In the genomic region with DNA sequence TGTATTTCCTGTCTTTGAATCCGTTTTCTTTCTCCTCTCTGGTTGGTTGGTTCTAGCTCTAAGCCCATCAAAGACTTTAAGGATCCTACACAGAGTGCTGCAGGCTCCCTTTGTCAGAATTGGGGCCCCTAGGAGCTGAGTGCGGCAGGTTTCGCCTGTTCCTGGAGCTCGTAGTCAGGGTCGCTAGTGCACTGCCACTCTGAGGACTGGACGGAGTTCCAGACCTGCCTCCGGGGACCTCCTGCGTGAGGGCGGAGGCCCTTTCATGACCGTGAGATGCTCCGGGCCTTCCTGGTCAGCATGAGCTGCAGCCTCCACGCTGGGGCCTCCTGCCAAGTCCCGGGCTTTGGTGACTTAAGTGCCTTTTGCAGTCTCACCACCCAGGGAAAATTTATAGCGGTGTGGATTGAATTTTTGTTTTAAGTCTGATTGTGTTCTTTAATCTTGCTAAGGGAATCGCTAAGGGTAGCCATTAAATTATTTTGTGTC, we compare ENCODE assay signal across 9 cellular contexts. TPM values are rescaled to one million over a fixed set of nuclear protein-coding genes. Genes with fewer than 3 reads are reported as not detected.
DNase-seq lines count a peak whose midpoint lies in the region; ATAC-seq and TF ChIP-seq lines count a peak whose summit lies in the region.
"Had no signal": no experiment of that assay in that cellular context is flagged by ENCODE, and none has a peak within 500 bp of the region (broad histone marks: within the 10 kb centered on the region; RNA-seq: fewer than 3 reads in every experiment).

No MANE protein-coding gene starts in this region.

- no peaks in the 10 kb centered on the region for H3K36me3 Mint-ChIP-seq in GM23338 (ENCODE audit: low read depth)
- no peaks in the 10 kb centered on the region for H3K36me3 Mint-ChIP-seq in activated T-helper 2 cell treated with anti-CD3 and anti-CD28 coated beads, Interferon-gamma antibody, Interleukin-2, Interleukin-4, amounts not matched to agents 10 μg/mL and 5 μg/mL and 100 μg/mL, durations not matched to agents 14 hours and 24 hours and 36 hours (ENCODE audit: low read depth)

- no peak overlapping the region for H3K27ac Mint-ChIP-seq in GM23338
- H3K27ac Mint-ChIP-seq in activated T-helper 2 cell treated with anti-CD3 and anti-CD28 coated beads, Interferon-gamma antibody, Interleukin-2, Interleukin-4, amounts not matched to agents 10 μg/mL and 5 μg/mL and 100 μg/mL, durations not matched to agents 14 hours and 24 hours and 36 hours, result no peak overlapping the region

- peak overlapping the region; percentile 82 for H3K4me3 Mint-ChIP-seq in GM23338
- H3K4me3 Mint-ChIP-seq in activated T-helper 2 cell treated with anti-CD3 and anti-CD28 coated beads, Interferon-gamma antibody, Interleukin-2, Interleukin-4, amounts not matched to agents 10 μg/mL and 5 μg/mL and 100 μg/mL, durations not matched to agents 14 hours and 24 hours and 36 hours (ENCODE audit: low read depth), result peak overlapping the region; percentile 77

- H3F3A ChIP-seq in GM23338 (replicated peaks; ENCODE audit: low read depth), result 0 out of 2 replicates have a peak, but pooled peaks cover 9% of the 10 kb centered on the region

- no peaks in the 10 kb centered on the region for H4K20me1 ChIP-seq in GM23338 (replicated peaks; ENCODE audit: insufficient read depth)

- H3K4me3 ChIP-seq in GM23338 (peak overlapping the region; percentile 74), right atrium auricular region (peak overlapping the region; percentile 24 to 48), skeletal muscle satellite cell (ENCODE audit: low read length) (peak overlapping the region; percentile 68)

- 0 out of 2 replicates have a peak, but pooled peaks cover 7% of the 10 kb centered on the region for H3K4me1 ChIP-seq in GM23338 (ENCODE audit: insufficient read depth)
- peaks cover 0 to 9% of the 10 kb centered on the region in 2 donors for H3K4me1 ChIP-seq in right atrium auricular region
- peaks cover 7% of the 10 kb centered on the region for H3K4me1 ChIP-seq in skeletal muscle satellite cell (ENCODE audit: control insufficient read depth, insufficient read depth, low read length)

- H3K27me3 Mint-ChIP-seq in GM23338 (ENCODE audit: insufficient read depth, low read depth, poor library complexity), result peaks cover 30% of the 10 kb centered on the region
- H3K27me3 Mint-ChIP-seq in activated T-helper 2 cell treated with anti-CD3 and anti-CD28 coated beads, Interferon-gamma antibody, Interleukin-2, Interleukin-4, amounts not matched to agents 10 μg/mL and 5 μg/mL and 100 μg/mL, durations not matched to agents 14 hours and 24 hours and 36 hours (ENCODE audit: low read depth), result peaks cover 55% of the 10 kb centered on the region

- peaks cover 3% of the 10 kb centered on the region; the same call in 2 of the 3 replicates for H3K4me1 Mint-ChIP-seq in GM23338
- peaks cover 12% of the 10 kb centered on the region for H3K4me1 Mint-ChIP-seq in activated T-helper 2 cell treated with anti-CD3 and anti-CD28 coated beads, Interferon-gamma antibody, Interleukin-2, Interleukin-4, amounts not matched to agents 10 μg/mL and 5 μg/mL and 100 μg/mL, durations not matched to agents 14 hours and 24 hours and 36 hours (ENCODE audit: low read depth)

- no peak overlapping the region for H3K27ac ChIP-seq in GM23338 (ENCODE audit: low read depth)
- H3K27ac ChIP-seq in right atrium auricular region, result no peak overlapping the region

- H3K79me2 ChIP-seq in GM23338 (replicated peaks; ENCODE audit: insufficient read depth), result no peaks in the 10 kb centered on the region

- H3K9me2 ChIP-seq in GM23338 (ENCODE audit: insufficient read depth), result no peaks in the 10 kb centered on the region

- H3K9me3 Mint-ChIP-seq in GM23338, result no peaks in the 10 kb centered on the region
- no peaks in the 10 kb centered on the region for H3K9me3 Mint-ChIP-seq in activated T-helper 2 cell treated with anti-CD3 and anti-CD28 coated beads, Interferon-gamma antibody, Interleukin-2, Interleukin-4, amounts not matched to agents 10 μg/mL and 5 μg/mL and 100 μg/mL, durations not matched to agents 14 hours and 24 hours and 36 hours

- H3K4me2 ChIP-seq in GM23338, result peak overlapping the region; percentile 84
- H3K4me2 ChIP-seq in skeletal muscle satellite cell (ENCODE audit: low read length), result peak overlapping the region; percentile 87

- ATAC-seq in GM23338 (peak; percentile 59), GM18517 (IDR thresholded peaks at IDR 0.05; ENCODE audit: unreplicated experiment) (no peak), GM18502 (IDR thresholded peaks at IDR 0.05; ENCODE audit: poor library complexity, unreplicated experiment) (no peak)

- peak overlapping the region; percentile 99 for H2AFZ ChIP-seq in GM23338

- TF ChIP-seq CTCF in GM23338 (conservative IDR thresholded peaks at IDR 0.05; ENCODE audit: low read depth in 2 of 2), result no peak
- TF ChIP-seq CTCF in right atrium auricular region (IDR thresholded peaks at IDR 0.05), result no peak

- peaks cover 30% of the 10 kb centered on the region for H3K27me3 ChIP-seq in GM23338 (ENCODE audit: insufficient read depth)
- H3K27me3 ChIP-seq in right atrium auricular region, result peaks cover 7 to 9% of the 10 kb centered on the region in 2 donors
- peaks cover 63% of the 10 kb centered on the region for H3K27me3 ChIP-seq in skeletal muscle satellite cell (ENCODE audit: control insufficient read depth, insufficient read depth, low read length)

- intact Hi-C loops in activated T-helper 2 cell treated with anti-CD3 and anti-CD28 coated beads, Interferon-gamma antibody, Interleukin-2, Interleukin-4, amounts not matched to agents 10 μg/mL and 5 μg/mL and 100 μg/mL, durations not matched to agents 14 hours and 24 hours and 36 hours (cut with micrococcal nuclease), result no loop called here

- DNase-seq in GM23338 (ENCODE audit: low spot score), result no peak
- no peak for DNase-seq in activated T-helper 2 cell treated with anti-CD3 and anti-CD28 coated beads, Interferon-gamma antibody, Interleukin-2, Interleukin-4, amounts not matched to agents 10 μg/mL and 5 μg/mL and 100 μg/mL, durations not matched to agents 14 hours and 24 hours and 36 hours (ENCODE audit: low spot score)
- no peak for DNase-seq in right atrium auricular region (ENCODE audit: low spot score)
- DNase-seq in SW 1271 (lab: John Stamatoyannopoulos, UW), result no peak
- no peak for DNase-seq in NCI-H69 (lab: John Stamatoyannopoulos, UW)
- DNase-seq: NCI-H345 had no signal

- H3K9me3 ChIP-seq in right atrium auricular region (no peaks in the 10 kb centered on the region), skeletal muscle satellite cell (replicated peaks; ENCODE audit: low read length) (no peaks in the 10 kb centered on the region)

- no peak overlapping the region for H3K9ac ChIP-seq in skeletal muscle satellite cell (ENCODE audit: low read depth, low read length)

- H3K36me3 ChIP-seq in GM23338 (ENCODE audit: insufficient read depth) (no peaks in the 10 kb centered on the region), right atrium auricular region (no peaks in the 10 kb centered on the region), skeletal muscle satellite cell (ENCODE audit: insufficient read depth, low read length) (no peaks in the 10 kb centered on the region)

TF ChIP-seq in GM23338, 12 proteins besides CTCF, POLR2A, EP300 and RAD21:
- no peak for TF ChIP-seq EZH2phosphoT487 (IDR thresholded peaks at IDR 0.05; ENCODE audit: unreplicated experiment)
TF ChIP-seq in GM23338: peak in this region for 0.

RNA-seq across cellular contexts. Expression of a gene that starts 33.7 kb away (rescaled TPM):
- total RNA-seq in GM23338 (2014; rRNA removed; shearing (Covaris generic)), result not detected in 2 replicates
- polyA plus RNA-seq in GM23338 (2016; fragmentation: Nextera tagmentation; extraction: Ambion mirVana), result not detected in 2 replicates
- not detected in 2 replicates for total RNA-seq in activated T-helper 2 cell treated with anti-CD3 and anti-CD28 coated beads, Interferon-gamma antibody, Interleukin-2, Interleukin-4, amounts not matched to agents 10 μg/mL and 5 μg/mL and 100 μg/mL, durations not matched to agents 14 hours and 24 hours and 36 hours
- under 1 TPM in 1 of 2 donors, not detected in 1; 0.43 TPM for total RNA-seq in right atrium auricular region
- 3.5 and 30.6 TPM in 2 replicates for total RNA-seq in skeletal muscle satellite cell (2012; rRNA removed)
